ENCODE assay signal across 1 cellular context in genomic region chr1:167770127-167770526, GRCh38.
TF ChIP-seq lines count a peak whose summit lies in the region.

No MANE protein-coding gene starts in this region.

TF ChIP-seq in K562, 482 proteins besides CTCF, POLR2A, EP300 and RAD21:
- no peak for TF ChIP-seq ZNF668 (CRISPR knock-in tag; IDR thresholded peaks at IDR 0.05)
- peak; percentile 77 for TF ChIP-seq NFIC (IDR thresholded peaks at IDR 0.05)
